8 cellular contexts compared by ENCODE assay signal in the genomic region with DNA sequence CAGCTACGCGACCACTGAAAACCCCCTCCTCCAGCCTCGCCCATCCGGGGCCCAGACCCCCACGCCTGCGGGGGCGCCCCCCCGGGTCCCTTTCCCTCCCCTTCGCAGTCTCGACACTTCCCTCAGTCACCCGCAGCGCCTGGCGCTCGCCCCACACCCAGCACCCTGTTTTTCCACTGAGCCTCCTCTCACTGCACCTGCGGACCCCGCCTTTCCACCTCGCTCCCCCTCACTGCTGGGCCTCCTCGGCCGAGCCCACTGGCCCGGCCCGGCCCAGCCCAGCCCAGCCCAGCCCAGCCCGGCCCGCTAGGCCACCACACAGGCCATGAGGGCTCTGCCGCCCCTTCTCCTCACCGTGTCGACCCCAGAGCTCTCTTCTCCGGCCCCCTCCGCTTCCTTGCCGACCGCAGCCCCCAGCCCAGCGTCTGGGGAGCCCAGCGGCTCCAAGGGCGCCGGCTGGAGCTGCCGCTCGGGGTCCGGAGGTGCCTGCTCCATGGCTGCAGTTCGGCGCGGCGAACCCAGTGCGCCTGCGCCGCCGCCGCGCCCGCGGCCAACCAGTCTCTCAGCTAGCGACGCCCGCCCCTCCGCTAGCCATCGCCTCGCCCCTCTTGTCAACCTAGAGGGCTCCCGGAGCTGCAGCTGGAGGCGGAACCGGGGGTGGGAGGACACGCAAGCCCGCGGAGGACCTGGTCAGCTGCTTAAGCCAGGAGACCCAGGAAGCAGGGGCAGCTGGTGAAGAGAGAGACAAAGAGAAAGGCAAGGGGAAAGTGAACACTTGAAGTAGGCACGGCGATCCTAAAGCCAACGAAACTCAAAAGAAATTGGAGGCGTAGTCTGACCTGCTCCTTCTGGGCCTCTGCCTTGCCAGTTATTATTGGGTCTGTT.
DNase-seq lines count a peak whose midpoint lies in the region; ATAC-seq and TF ChIP-seq lines count a peak whose summit lies in the region.

TSS of gene SNX4 (minus strand) at position 525 of the 885 bp plus-strand sequence. CDS start at position 495, 30 bp downstream.

- no peak for TF ChIP-seq CTCF in AG09319 (IDR thresholded peaks at IDR 0.05; ENCODE audit: low read depth, low read length)

- DNase-seq in AG09319 (ENCODE audit: extremely low read depth, low read depth) (peak; percentile 87), NCI-H345 treated with DMSO at 0.1 percent for 48 hours (lab: John Stamatoyannopoulos, UW; ENCODE audit: unreplicated experiment) (peak; percentile 57), iris pigment epithelial cell (ENCODE audit: low read depth) (peak; percentile 96)
- DNase-seq in activated CD4-positive, CD25-positive, alpha-beta regulatory T cell treated with anti-CD3 and anti-CD28 coated beads, Interleukin-2, amount 50 U/mL, for 16 hours (ENCODE audit: low read depth, low spot score): peak; percentile 76
- DNase-seq in central memory CD4-positive, alpha-beta T cell: peak; percentile 82
- peak; percentile 68 to 82 for DNase-seq in stimulated activated CD4-positive, alpha-beta T cell treated with anti-CD3 and anti-CD28 coated beads, Interleukin-12 subunit alpha, Interleukin-12 subunit beta, amount 100 ng/mL, for 24 hours (ENCODE audit: low read depth in 2 of 2)

- peak; percentile 87 for ATAC-seq in GM19035 (IDR thresholded peaks at IDR 0.05; ENCODE audit: unreplicated experiment)
- ATAC-seq in HG03342 (IDR thresholded peaks at IDR 0.05; ENCODE audit: unreplicated experiment): peak; percentile 83

Comparison
In these comparisons a context has a peak if more than half of its experiments do, and no peak if none do; other contexts are left out.
1. Peak in every context shown above with its lines: DNase-seq and ATAC-seq.